Comparison of ENCODE assay signal across 13 cellular contexts in genomic region chr1:15107052-15107687, GRCh38. TPM values are rescaled to one million over a fixed set of nuclear protein-coding genes. Genes with fewer than 3 reads are reported as not detected.
DNase-seq lines count a peak whose midpoint lies in the region; ATAC-seq and TF ChIP-seq lines count a peak whose summit lies in the region.
"Had no signal": no experiment of that assay in that cellular context is flagged by ENCODE, and none has a peak within 500 bp of the region (broad histone marks: within the 10 kb centered on the region; RNA-seq: fewer than 3 reads in every experiment).

No MANE protein-coding gene starts in this region.

- DNase-seq in ELF-1 (ENCODE audit: low read depth, low spot score) (peak; percentile 44), H7 (peak; percentile 40), WTC11 (ENCODE audit: low spot score) (no peak), posterior vena cava (ENCODE audit: low spot score) (peak; percentile 36)
- no peak for DNase-seq in activated naive CD8-positive, alpha-beta T cell treated with anti-CD3 and anti-CD28 coated beads for 36 hours
- DNase-seq: Caco-2, DND-41, GF-D8, GOT3, HCEC 1CT had no signal

- CTCF ChIA-PET in WTC11 (lab: Charles Lee): interaction anchor here (0.9 to 2.7 kb wide), 6 partner anchors 21 to 328 kb away, joined by 3 to 15 read pairs (median 6); no protein-coding TSS in a partner anchor

- TF ChIP-seq CTCF in WTC11 (IDR thresholded peaks at IDR 0.05): no peak

- H3K4me1 Mint-ChIP-seq in WTC11: peaks cover 26% of the 10 kb centered on the region
- H3K4me1 Mint-ChIP-seq in activated naive CD8-positive, alpha-beta T cell treated with anti-CD3 and anti-CD28 coated beads for 36 hours: peaks cover 7% of the 10 kb centered on the region

- H3K4me3 ChIP-seq in H7 (ENCODE audit: insufficient read depth, low read depth, low read length): no peak overlapping the region
- H3K4me3 ChIP-seq: A549 had no signal

- peaks cover 2% of the 10 kb centered on the region; the same call in 1 of the 2 replicates for H3K27me3 ChIP-seq in H7 (ENCODE audit: control insufficient read depth, insufficient read depth, low read length)

- intact Hi-C loops in posterior vena cava (cut with DNase I): no loop called here

- POLR2A ChIA-PET in WTC11 (lab: Charles Lee): no interaction called here

- no peaks in the 10 kb centered on the region for H3K36me3 ChIP-seq in H7 (replicated peaks; ENCODE audit: control insufficient read depth, insufficient read depth, low read length)

- ATAC-seq in WTC11: no peak
- ATAC-seq in GM18502 (IDR thresholded peaks at IDR 0.05; ENCODE audit: poor library complexity, unreplicated experiment): no peak
- ATAC-seq: A549 had no signal

- no peaks in the 10 kb centered on the region for H3K9me3 Mint-ChIP-seq in WTC11
- no peaks in the 10 kb centered on the region for H3K9me3 Mint-ChIP-seq in activated naive CD8-positive, alpha-beta T cell treated with anti-CD3 and anti-CD28 coated beads for 36 hours

- no peak overlapping the region for H3K4me3 Mint-ChIP-seq in WTC11
- H3K4me3 Mint-ChIP-seq in activated naive CD8-positive, alpha-beta T cell treated with anti-CD3 and anti-CD28 coated beads for 36 hours: no peak overlapping the region
- H3K4me3 Mint-ChIP-seq: CD8-positive, alpha-beta memory T cell had no signal

- no peak overlapping the region for H3K27ac Mint-ChIP-seq in WTC11
- H3K27ac Mint-ChIP-seq in activated naive CD8-positive, alpha-beta T cell treated with anti-CD3 and anti-CD28 coated beads for 36 hours: no peak overlapping the region
- H3K27ac Mint-ChIP-seq: CD8-positive, alpha-beta memory T cell had no signal

- peaks cover 4% of the 10 kb centered on the region; the same call in 1 of the 2 replicates for H3K27me3 Mint-ChIP-seq in WTC11 (ENCODE audit: low read depth)
- peaks cover 9% of the 10 kb centered on the region for H3K27me3 Mint-ChIP-seq in activated naive CD8-positive, alpha-beta T cell treated with anti-CD3 and anti-CD28 coated beads for 36 hours

- H3K36me3 Mint-ChIP-seq in WTC11: no peaks in the 10 kb centered on the region
- H3K36me3 Mint-ChIP-seq in activated naive CD8-positive, alpha-beta T cell treated with anti-CD3 and anti-CD28 coated beads for 36 hours: no peaks in the 10 kb centered on the region
- H3K36me3 Mint-ChIP-seq: CD8-positive, alpha-beta memory T cell had no signal

TF ChIP-seq in WTC11, 78 proteins besides CTCF, POLR2A, EP300 and RAD21:
- TF ChIP-seq MAX (CRISPR knock-in tag; IDR thresholded peaks at IDR 0.05) (0 out of 2 replicates have a peak, but pooled peaks have one; percentile 1), PRDM15 (CRISPR knock-in tag; IDR thresholded peaks at IDR 0.05) (peak; percentile 97), HMGA2 (CRISPR knock-in tag; IDR thresholded peaks at IDR 0.05) (no peak)

RNA-seq across cellular contexts. Expression of gene TMEM51, which starts 46.4 kb away (rescaled TPM):
- total RNA-seq in H7 (2014; rRNA removed; shearing (Covaris generic)): 9.8 and 11.9 TPM in 2 replicates
- 9.2 to 10.4 TPM (median 9.4 TPM) in 3 replicates for total RNA-seq in WTC11 (2021)
- total RNA-seq in posterior vena cava: 1 to 10 TPM; 4.3 to 6.4 TPM
- total RNA-seq in activated naive CD8-positive, alpha-beta T cell treated with anti-CD3 and anti-CD28 coated beads for 36 hours: not detected

Comparison
In these comparisons a context has a peak if more than half of its experiments do, and no peak if none do; other contexts are left out.
1. DNase-seq: peak in ELF-1 (single experiment), H7 (single experiment) and posterior vena cava (single experiment); none in WTC11 (single experiment) and activated naive CD8-positive, alpha-beta T cell treated with anti-CD3 and anti-CD28 coated beads for 36 hours (single experiment).